In the genomic region with DNA sequence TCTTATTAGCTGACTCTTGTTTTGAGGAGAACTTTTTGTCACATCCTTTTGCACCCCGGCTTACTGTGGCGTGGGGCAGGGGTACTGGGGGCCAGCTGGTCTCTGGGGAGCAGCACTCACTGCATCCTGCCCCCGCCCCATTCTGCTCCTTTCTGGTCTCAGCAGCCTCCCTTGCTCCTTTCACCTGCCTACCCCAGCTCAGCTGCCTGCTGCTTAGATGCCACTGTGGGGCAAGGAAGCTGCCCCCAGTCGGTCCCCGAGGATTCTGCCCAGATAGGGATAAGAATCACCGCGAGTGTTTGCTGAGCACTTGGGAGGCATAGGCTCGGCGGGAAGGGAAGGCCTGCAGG, we compare ENCODE assay signal across 23 cellular contexts. TPM values are rescaled to one million over a fixed set of nuclear protein-coding genes. Genes with fewer than 3 reads are reported as not detected.
DNase-seq lines count a peak whose midpoint lies in the region; ATAC-seq and TF ChIP-seq lines count a peak whose summit lies in the region.
"Had no signal": no experiment of that assay in that cellular context is flagged by ENCODE, and none has a peak within 500 bp of the region (broad histone marks: within the 10 kb centered on the region; RNA-seq: fewer than 3 reads in every experiment).

No MANE protein-coding gene starts in this region.

- peaks cover 24% of the 10 kb centered on the region for H3K9me1 ChIP-seq in IMR-90 (ENCODE audit: insufficient read depth, low read length)

- H2BK15ac ChIP-seq in IMR-90 (ENCODE audit: low read depth, low read length) = no peak overlapping the region
- H2BK15ac ChIP-seq in neuronal stem cell (ENCODE audit: low read length) = peak overlapping the region; percentile 19

- TF ChIP-seq CTCF in IMR-90 (conservative IDR thresholded peaks at IDR 0.05; ENCODE audit: low read depth, low read length) (no peak), glutamatergic neuron (IDR thresholded peaks at IDR 0.05; ENCODE audit: partially characterized antibody, unreplicated experiment) (no peak)

- no peak overlapping the region for H4K5ac ChIP-seq in IMR-90 (ENCODE audit: low read depth, low read length)

- peak; percentile 7 for DNase-seq in activated naive CD4-positive, alpha-beta T cell treated with anti-CD3 and anti-CD28 coated beads, Interleukin-2, amount 50 U/mL, for 16 hours
- DNase-seq in activated naive CD4-positive, alpha-beta T cell treated with Interleukin-2 at 50 U/mL for 16 hours = no peak
- DNase-seq in IMR-90 (no peak), glutamatergic neuron (no peak), neuronal stem cell (ENCODE audit: low spot score) (no peak), hippocampal formation (lab: John Stamatoyannopoulos, UW) (no peak), HUDEP-2 (lab: John Stamatoyannopoulos, UW; ENCODE audit: unreplicated experiment in 76 of 76) (no peak)
- no peak for DNase-seq in stimulated activated naive CD4-positive, alpha-beta T cell (lab: John Stamatoyannopoulos, UW)
- DNase-seq: activated naive CD4-positive, alpha-beta T cell; DMS79; foreskin melanocyte; HFFc6; mucosa of descending colon; MV-4-11; NCI-H187 treated with DMSO at 0.1 percent for 48 hours; NCI-H446; stimulated activated CD4-positive, alpha-beta T cell treated with anti-CD3 and anti-CD28 coated beads, Interleukin-12 subunit alpha, Interleukin-12 subunit beta, amount 100 ng/mL, for 4 hours; stimulated activated CD8-positive, alpha-beta memory T cell treated with anti-CD3 and anti-CD28 coated beads, Interleukin-4, amount 100 ng/mL, for 48 hours had no signal

- H4K20me1 ChIP-seq in IMR-90 (ENCODE audit: insufficient read depth, low read length) = peaks cover 41% of the 10 kb centered on the region

- ATAC-seq in IMR-90 (ENCODE audit: low read depth) = no peak
- ATAC-seq: left lobe of liver, mucosa of descending colon had no signal

- H3K36me3 ChIP-seq in IMR-90 (ENCODE audit: control insufficient read depth, insufficient read depth, low read length) = peaks cover 5% of the 10 kb centered on the region
- peaks cover 11 to 29% of the 10 kb centered on the region in 2 donors for H3K36me3 ChIP-seq in neuronal stem cell (replicated peaks in 1 of 2; ENCODE audit: control insufficient read depth in 2 of 2, insufficient read depth in 2 of 2, low read length in 2 of 2)
- H3K36me3 ChIP-seq: breast epithelium, right atrium auricular region had no signal

- H3K4me1 ChIP-seq in IMR-90 (ENCODE audit: control insufficient read depth, insufficient read depth, low read length) (no peaks in the 10 kb centered on the region), neuronal stem cell (ENCODE audit: control insufficient read depth in 2 of 2, insufficient read depth in 1 of 2, low read depth in 1 of 2, low read length in 2 of 2) (peaks cover 7 to 19% of the 10 kb centered on the region in 2 donors)
- H3K4me1 ChIP-seq: breast epithelium, right atrium auricular region had no signal

- no peak overlapping the region for H2AFZ ChIP-seq in IMR-90 (replicated peaks; ENCODE audit: low read length, poor library complexity)
- no peak overlapping the region for H2AFZ ChIP-seq in neuronal stem cell (ENCODE audit: low read length)

- H4K8ac ChIP-seq in IMR-90 (ENCODE audit: low read depth in 2 of 2, low read length in 2 of 2) (no peak overlapping the region), neuronal stem cell (ENCODE audit: low read depth, low read length) (peak overlapping the region; percentile 58)

- H3K79me1 ChIP-seq in IMR-90 (ENCODE audit: low read depth in 1 of 2, low read length in 2 of 2) (peaks cover 17 to 65% of the 10 kb centered on the region in 2 experiments), neuronal stem cell (ENCODE audit: low read depth, low read length) (peaks cover 19% of the 10 kb centered on the region)

- H3K18ac ChIP-seq in IMR-90 (ENCODE audit: low read depth, low read length) (no peak overlapping the region), neuronal stem cell (ENCODE audit: low read length) (peak overlapping the region; percentile 76)

- no peak overlapping the region for H2AK5ac ChIP-seq in IMR-90 (ENCODE audit: low read depth, low read length)
- H2AK5ac ChIP-seq in neuronal stem cell (ENCODE audit: low read depth, low read length) = peak overlapping the region; percentile 66

- dilution Hi-C loops in IMR-90 (cut with HindIII; ENCODE audit: low sequenced_read_pairs, unreplicated experiment) = no loop called here

- H3K4me3 Mint-ChIP-seq in glutamatergic neuron (ENCODE audit: unreplicated experiment) = peak overlapping the region; percentile 4
- H3K4me3 Mint-ChIP-seq: HFFc6 had no signal

- no peak overlapping the region for H4K91ac ChIP-seq in IMR-90 (ENCODE audit: insufficient read depth, low read depth, low read length)
- no peak overlapping the region for H4K91ac ChIP-seq in neuronal stem cell (ENCODE audit: low read depth, low read length, poor library complexity)

- no TSS peak for BruUV-seq in IMR-90 (replicated peaks; lab: Mats Ljungman, UMichigan)

- H2BK20ac ChIP-seq in IMR-90 (ENCODE audit: low read depth, low read length) = no peak overlapping the region

- H3K9ac ChIP-seq in IMR-90 (ENCODE audit: low read depth, low read length) = no peak overlapping the region
- no peak overlapping the region for H3K9ac ChIP-seq in neuronal stem cell (ENCODE audit: low read depth, low read length, poor library complexity)

- no peak overlapping the region for H3K23ac ChIP-seq in IMR-90 (ENCODE audit: low read depth, low read length)
- peak overlapping the region; percentile 11 for H3K23ac ChIP-seq in neuronal stem cell (ENCODE audit: low read depth, low read length, poor library complexity)

- H3K27ac ChIP-seq in IMR-90 (ENCODE audit: insufficient read depth, low read length) (no peak overlapping the region), neuronal stem cell (replicated peaks; ENCODE audit: low read length) (peak overlapping the region; percentile 4)
- H3K27ac ChIP-seq: breast epithelium, HL-60, right atrium auricular region had no signal

- H3K9me3 ChIP-seq in IMR-90 (ENCODE audit: control insufficient read depth, insufficient read depth, low read length) (no peaks in the 10 kb centered on the region), neuronal stem cell (replicated peaks in 1 of 2; ENCODE audit: control insufficient read depth in 2 of 2, insufficient read depth in 1 of 2, low read depth in 1 of 2, low read length in 2 of 2) (peaks cover 0 to 3% of the 10 kb centered on the region in 2 donors)
- H3K9me3 ChIP-seq: breast epithelium, mucosa of descending colon, right atrium auricular region had no signal

- peaks cover 7% of the 10 kb centered on the region for H3K27me3 Mint-ChIP-seq in glutamatergic neuron (ENCODE audit: unreplicated experiment)

- in situ Hi-C loops in IMR-90 (cut with MboI; ENCODE audit: low sequenced_read_pairs) = no loop called here

- H2BK12ac ChIP-seq in neuronal stem cell (ENCODE audit: low read length) = no peak overlapping the region

- POLR2A ChIA-PET in IMR-90 (lab: Charles Lee; ENCODE audit: unreplicated experiment) = no interaction called here

- peak overlapping the region; percentile 61 for H2AK9ac ChIP-seq in IMR-90 (replicated peaks; ENCODE audit: low read depth, low read length, poor library complexity)

- H3K4me3 ChIP-seq in IMR-90 (ENCODE audit: insufficient read depth, low read depth, low read length) = no peak overlapping the region
- H3K4me3 ChIP-seq in neuronal stem cell (ENCODE audit: low read length in 2 of 2) = no peak overlapping the region
- H3K4me3 ChIP-seq: breast epithelium, K562, mucosa of descending colon, right atrium auricular region had no signal

- H3K27ac Mint-ChIP-seq in glutamatergic neuron (ENCODE audit: unreplicated experiment) = peak overlapping the region; percentile 49
- H3K27ac Mint-ChIP-seq: HFFc6 had no signal

- H3K27me3 ChIP-seq in IMR-90 (ENCODE audit: control insufficient read depth, insufficient read depth, low read length) (no peaks in the 10 kb centered on the region), neuronal stem cell (ENCODE audit: control insufficient read depth in 3 of 3, insufficient read depth in 3 of 3, low read depth in 1 of 3, low read length in 3 of 3) (no peaks in the 10 kb centered on the region)
- H3K27me3 ChIP-seq: breast epithelium, right atrium auricular region had no signal

- TF ChIP-seq RAD21 in IMR-90 (IDR thresholded peaks at IDR 0.05; ENCODE audit: low read length) = no peak

- H3K4me2 ChIP-seq in IMR-90 (ENCODE audit: low read depth, low read length) (no peak overlapping the region), neuronal stem cell (ENCODE audit: insufficient read depth, low read length, poor library complexity, severe bottlenecking) (no peak overlapping the region)

- CTCF ChIA-PET in IMR-90 (lab: Yijun Ruan, JAX) = no interaction called here

- no peak overlapping the region for H2BK120ac ChIP-seq in IMR-90 (ENCODE audit: low read depth, low read length)
- no peak overlapping the region for H2BK120ac ChIP-seq in neuronal stem cell (ENCODE audit: low read depth, low read length)

- H3K14ac ChIP-seq in IMR-90 (replicated peaks; ENCODE audit: low read depth, low read length) (no peak overlapping the region), neuronal stem cell (ENCODE audit: low read length) (peak overlapping the region; percentile 91)

- peaks cover 4% of the 10 kb centered on the region for H3K36me3 Mint-ChIP-seq in glutamatergic neuron (ENCODE audit: unreplicated experiment)

- 77% methylated on average over 2 of the region's 9 CpGs; no CpG with 5 or more reads in 1 of the 2 experiments for WGBS in IMR-90 (ENCODE audit: extremely low coverage in 2 of 2, insufficient read length in 1 of 2), 2 experiments
- no CpG with 5 or more reads among the region's 9 CpGs for WGBS in neuronal stem cell (ENCODE audit: extremely low coverage in 2 of 2, insufficient read length in 2 of 2, insufficient replicate concordance in 1 of 2), 2 donors

- H3K4me1 Mint-ChIP-seq in glutamatergic neuron (ENCODE audit: low read depth, unreplicated experiment) = peaks cover 29% of the 10 kb centered on the region

- no peak for TF ChIP-seq POLR2A in IMR-90 (IDR thresholded peaks at IDR 0.05; ENCODE audit: low read depth, low read length)

- intact Hi-C loops in IMR-90 (cut with micrococcal nuclease) = no loop called here

- peaks cover 8% of the 10 kb centered on the region for H3K9me3 Mint-ChIP-seq in glutamatergic neuron (ENCODE audit: unreplicated experiment)
- H3K9me3 Mint-ChIP-seq: HFFc6 had no signal

- H3K4ac ChIP-seq in IMR-90 (ENCODE audit: low read depth, low read length) = no peak overlapping the region
- H3K4ac ChIP-seq in neuronal stem cell (ENCODE audit: low read length) = no peak overlapping the region

- no peak overlapping the region for H3K56ac ChIP-seq in IMR-90 (ENCODE audit: extremely low read depth, insufficient read depth, low read length)

- no peak overlapping the region for H2BK5ac ChIP-seq in IMR-90 (ENCODE audit: low read depth, low read length, poor library complexity, severe bottlenecking)
- H2BK5ac ChIP-seq in neuronal stem cell (ENCODE audit: low read length) = peak overlapping the region; percentile 0

TF ChIP-seq in IMR-90, 13 proteins besides CTCF, POLR2A, EP300 and RAD21 (continues in another document):
- no peak for TF ChIP-seq FOS (IDR thresholded peaks at IDR 0.05; ENCODE audit: low read depth, low read length)

RNA-seq across cellular contexts. Expression of gene APBA2, which starts 32.0 kb away (rescaled TPM):
- 27.8 and 33.0 TPM in 2 replicates for total RNA-seq in IMR-90 (2012; rRNA removed)
- polyA plus RNA-seq in IMR-90 (2012; rRNA removed) = 21.7 and 26.5 TPM in 2 replicates
- 14.7 and 25.1 TPM in 2 replicates for polyA plus RNA-seq in IMR-90 (2012; cell fraction: cytosol; rRNA removed)
- 35.8 and 49.9 TPM in 2 replicates for polyA plus RNA-seq in IMR-90 (2012; cell fraction: nucleus; rRNA removed; ENCODE audit: low replicate concordance)
- total RNA-seq in glutamatergic neuron (ENCODE audit: unreplicated experiment) = 166 TPM
- polyA plus RNA-seq in neuronal stem cell (2013, experiment 1 of 2) = 30.6 TPM
- 29.0 TPM for polyA plus RNA-seq in neuronal stem cell (2013, experiment 2 of 2)
